Comparison of ENCODE assay signal across 24 cellular contexts in genomic region chr14:44886860-44887595, GRCh38.
DNase-seq lines count a peak whose midpoint lies in the region; ATAC-seq, FAIRE-seq and TF ChIP-seq lines count a peak whose summit lies in the region.
"Had no signal": no experiment of that assay in that cellular context is flagged by ENCODE, and none has a peak within 500 bp of the region (broad histone marks: within the 10 kb centered on the region; RNA-seq: fewer than 3 reads in every experiment).

No MANE protein-coding gene starts in this region.

- TF ChIP-seq CTCF in K562 (IDR thresholded peaks at IDR 0.05 in 2 of 3, conservative IDR thresholded peaks at IDR 0.05 in 1 of 3; ENCODE audit: insufficient read depth in 2 of 3, low read depth in 1 of 3, low read length in 3 of 3) = peak in 1 of 3 experiments; percentile 10; a peak in 1 of 6 replicates

- H3K9me3 ChIP-seq in K562 (replicated peaks; ENCODE audit: control insufficient read depth, insufficient read depth, low read depth, low read length) = no peaks in the 10 kb centered on the region
- H3K9me3 ChIP-seq: BE2C had no signal

- no peak for TF ChIP-seq POLR2A in K562 (conservative IDR thresholded peaks at IDR 0.05)

- H3K4me3 ChIP-seq in K562 = no peak overlapping the region
- H3K4me3 ChIP-seq: A549; BLaER1 treated with 17β-estradiol and CSF1 and Interleukin-3, amounts not matched to agents 10 nM and 100 nM; GM12878 had no signal

- WGBS in K562 (ENCODE audit: insufficient coverage, low coverage, missing lambda C conversion rate) = 15% methylated on average over 17 of the region's 35 CpGs

- in situ Hi-C loops in K562 (cut with MboI) = no loop called here

- DNase-seq in K562 (ENCODE audit: extremely low read depth in 1 of 4, low spot score in 3 of 4) = peak in 1 of 4 experiments; percentile 4
- DNase-seq in posterior vena cava (ENCODE audit: low spot score) = peak; percentile 75
- DNase-seq in urothelium cell line (ENCODE audit: low spot score) = no peak
- no peak for DNase-seq in activated CD4-positive, CD25-positive, alpha-beta regulatory T cell treated with anti-CD3 and anti-CD28 coated beads, Interleukin-2, amount 50 U/mL, for 72 hours
- DNase-seq in NCI-H2081 (lab: John Stamatoyannopoulos, UW) = no peak
- no peak for DNase-seq in NCI-H82 treated with DMSO at 0.1 percent for 48 hours (lab: John Stamatoyannopoulos, UW; ENCODE audit: unreplicated experiment)
- DNase-seq: 8988T; ACHN; AML-193; BE2C; CD4-positive, alpha-beta T cell; CD8-positive, alpha-beta memory T cell; DMS 273 treated with DMSO at 0.1 percent for 48 hours; DMS79; EL; GDM1; GOT3; H7 had no signal

- no peaks in the 10 kb centered on the region for H3K36me3 ChIP-seq in K562 (ENCODE audit: control insufficient read depth, insufficient read depth, low read length)
- H3K36me3 ChIP-seq: BE2C; BLaER1 treated with 17β-estradiol and CSF1 and Interleukin-3, amounts not matched to agents 10 nM and 100 nM had no signal

- POLR2A ChIA-PET in K562 (lab: Yijun Ruan, JAX) = no interaction called here

- TF ChIP-seq RAD21 in K562 (CRISPR knock-in tag; conservative IDR thresholded peaks at IDR 0.05 in 1 of 2, IDR thresholded peaks at IDR 0.05 in 1 of 2) = no peak

- peaks cover 0 to 6% of the 10 kb centered on the region in 2 experiments; a peak in 1 of 5 replicates for H3K27me3 ChIP-seq in K562 (ENCODE audit: control insufficient read depth in 2 of 2, insufficient read depth in 2 of 2, low read length in 2 of 2)
- H3K27me3 ChIP-seq: BE2C; BLaER1 treated with 17β-estradiol and CSF1 and Interleukin-3, amounts not matched to agents 10 nM and 100 nM had no signal

- intact Hi-C loops in K562 (cut with micrococcal nuclease) = no loop called here
- intact Hi-C loops in posterior vena cava (cut with DNase I) = no loop called here

- FAIRE-seq in K562 (lab: Jason Lieb, UNC) = no peak
- peak; percentile 74 for FAIRE-seq in urothelium cell line (lab: Jason Lieb, UNC)
- FAIRE-seq: A549, D721Med, GM12878, GM18507 had no signal

- H3K9me1 ChIP-seq in K562 (ENCODE audit: control insufficient read depth, insufficient read depth, low read length) = no peaks in the 10 kb centered on the region

- no peak overlapping the region for H3K9ac ChIP-seq in K562 (ENCODE audit: insufficient read depth in 1 of 2, low read depth in 2 of 2, low read length in 2 of 2)
- H3K9ac ChIP-seq: BLaER1 treated with 17β-estradiol and CSF1 and Interleukin-3, amounts not matched to agents 10 nM and 100 nM had no signal

- H3K4me2 ChIP-seq in K562 (ENCODE audit: insufficient read depth, low read length) = peak overlapping the region; percentile 52
- H3K4me2 ChIP-seq: A549; BLaER1 treated with 17β-estradiol and CSF1 and Interleukin-3, amounts not matched to agents 10 nM and 100 nM had no signal

- H3K27ac ChIP-seq in K562 (ENCODE audit: extremely low read depth, low read depth, low read length) = no peak overlapping the region
- H3K27ac ChIP-seq: A549; BLaER1 treated with 17β-estradiol and CSF1 and Interleukin-3, amounts not matched to agents 10 nM and 100 nM had no signal

- peak; percentile 84 for ATAC-seq in K562
- ATAC-seq: A549, GM12878, HCT116 had no signal

- no TSS peak for BruUV-seq in K562 (replicated peaks; lab: Mats Ljungman, UMichigan)

- no peak for TF ChIP-seq EP300 in K562 (IDR thresholded peaks at IDR 0.05; ENCODE audit: low read length)

- CTCF ChIA-PET in K562 (lab: Yijun Ruan, JAX; ENCODE audit: low intra/inter-chr PET ratio) = no interaction called here

- H4K20me1 ChIP-seq in K562 (replicated peaks; ENCODE audit: control insufficient read depth, insufficient read depth, low read length) = no peaks in the 10 kb centered on the region
- H4K20me1 ChIP-seq: BLaER1 treated with 17β-estradiol and CSF1 and Interleukin-3, amounts not matched to agents 10 nM and 100 nM had no signal

- H2AFZ ChIP-seq in K562 (ENCODE audit: low read depth, low read length) = 0 out of 2 replicates have a peak overlapping the region, but pooled peaks have one; percentile 55

- no peaks in the 10 kb centered on the region; a peak in 1 of 5 replicates for H3K4me1 ChIP-seq in K562 (replicated peaks in 1 of 2; ENCODE audit: control insufficient read depth in 2 of 2, insufficient read depth in 2 of 2, low read length in 2 of 2)
- H3K4me1 ChIP-seq: A549, BE2C had no signal

- no peaks in the 10 kb centered on the region for H3K79me2 ChIP-seq in K562 (ENCODE audit: control insufficient read depth, insufficient read depth, low read length)

TF ChIP-seq in K562, 482 proteins besides CTCF, POLR2A, EP300 and RAD21:
- no peak for TF ChIP-seq ZNF586 (CRISPR knock-in tag; conservative IDR thresholded peaks at IDR 0.05)
- no peak for TF ChIP-seq SIX5 (IDR thresholded peaks at IDR 0.05; ENCODE audit: borderline replicate concordance in 1 of 2, insufficient read depth in 1 of 2, low read depth in 1 of 2, low read length in 2 of 2)
- TF ChIP-seq SMAD3 (CRISPR knock-in tag; conservative IDR thresholded peaks at IDR 0.05) = no peak
- TF ChIP-seq MCM3 (IDR thresholded peaks at IDR 0.05) = no peak
- TF ChIP-seq NEUROD1 (IDR thresholded peaks at IDR 0.05; ENCODE audit: borderline replicate concordance, low read depth, low read length, partially characterized antibody) = no peak
- TF ChIP-seq CTBP1 (IDR thresholded peaks at IDR 0.05; ENCODE audit: borderline replicate concordance) = no peak
- TF ChIP-seq ZNF184 (CRISPR knock-in tag; IDR thresholded peaks at IDR 0.05) = no peak
- TF ChIP-seq KLF6 (CRISPR knock-in tag; IDR thresholded peaks at IDR 0.05; ENCODE audit: borderline replicate concordance) = no peak
- TF ChIP-seq CEBPG (CRISPR knock-in tag; IDR thresholded peaks at IDR 0.05) = no peak
- no peak for TF ChIP-seq CEBPG (tag; conservative IDR thresholded peaks at IDR 0.05 in 1 of 2, IDR thresholded peaks at IDR 0.05 in 1 of 2)
- TF ChIP-seq HCFC1 (IDR thresholded peaks at IDR 0.05; ENCODE audit: low read depth, low read length) = no peak
